In genomic region chr12:49953146-49953545, GRCh38 we compare ENCODE assay signal across 40 cellular contexts. TPM values are rescaled to one million over a fixed set of nuclear protein-coding genes. Genes with fewer than 3 reads are reported as not detected.
"Had no signal": no experiment of that assay in that cellular context is flagged by ENCODE, and none has a peak within 500 bp of the region (broad histone marks: within the 10 kb centered on the region; RNA-seq: fewer than 3 reads in every experiment).

No MANE protein-coding gene starts in this region.

- H3K27ac Mint-ChIP-seq: activated naive CD4-positive, alpha-beta T cell treated with anti-CD3 and anti-CD28 coated beads for 36 hours; activated naive CD8-positive, alpha-beta T cell treated with anti-CD3 and anti-CD28 coated beads for 36 hours; activated T-helper 1 cell treated with anti-CD3 and anti-CD28 coated beads, Interleukin-12 subunit alpha, Interleukin-12 subunit beta, Interleukin-2, Interleukin-4 antibody, amounts not matched to agents 30 ng/mL and 10 ng/mL and 1 ng/mL, durations not matched to agents 14 hours and 24 hours and 36 hours; brain; effector memory CD8-positive, alpha-beta T cell; immature natural killer cell; nephron; progenitor cell of endocrine pancreas; stimulated activated naive B cell treated with anti-CD40 and anti-IgM and Interleukin-4, amounts not matched to agents 10 μg/mL and 1 μg/mL and 100 μg/mL, for 72 hours had no signal

- H3K36me3 ChIP-seq: adrenal gland, ascending aorta, cardiac muscle cell, esophagus muscularis mucosa, heart left ventricle, left ventricle myocardium inferior, stomach, thyroid gland, upper lobe of left lung had no signal

- H3K27me3 ChIP-seq: ascending aorta, thyroid gland had no signal

- H3K9me3 ChIP-seq: adrenal gland, ascending aorta, esophagus muscularis mucosa, heart left ventricle, left ventricle myocardium inferior, stomach, thyroid gland, upper lobe of left lung had no signal

- H3K4me3 ChIP-seq: adrenal gland, ascending aorta, cardiac muscle cell, esophagus muscularis mucosa, heart left ventricle, left ventricle myocardium inferior, skin epidermis, stomach, thyroid gland, upper lobe of left lung had no signal

- H3K4me1 Mint-ChIP-seq: activated naive CD8-positive, alpha-beta T cell treated with anti-CD3 and anti-CD28 coated beads for 36 hours; brain; immature natural killer cell; nephron had no signal

- H3K4me1 ChIP-seq: ascending aorta, foreskin keratinocyte, left ventricle myocardium inferior had no signal

- H3K9me3 Mint-ChIP-seq: activated naive CD4-positive, alpha-beta T cell treated with anti-CD3 and anti-CD28 coated beads for 36 hours; activated naive CD8-positive, alpha-beta T cell treated with anti-CD3 and anti-CD28 coated beads for 36 hours; activated T-helper 1 cell treated with anti-CD3 and anti-CD28 coated beads, Interleukin-12 subunit alpha, Interleukin-12 subunit beta, Interleukin-2, Interleukin-4 antibody, amounts not matched to agents 30 ng/mL and 10 ng/mL and 1 ng/mL, durations not matched to agents 14 hours and 24 hours and 36 hours; brain; effector memory CD8-positive, alpha-beta T cell; immature natural killer cell; nephron; stimulated activated naive B cell treated with anti-CD40 and anti-IgM and Interleukin-4, amounts not matched to agents 10 μg/mL and 1 μg/mL and 100 μg/mL, for 72 hours had no signal

- DNase-seq: activated CD4-positive, alpha-beta T cell treated with anti-CD3 and anti-CD28 coated beads for 4 hours; activated CD4-positive, alpha-beta T cell treated with anti-CD3 and anti-CD28 coated beads, Interleukin-2, amount 50 U/mL, for 48 hours; activated CD8-positive, alpha-beta memory T cell treated with anti-CD3 and anti-CD28 coated beads, Interleukin-2, amount 50 U/mL, for 4 hours; activated effector memory CD4-positive, alpha-beta T cell treated with anti-CD3 and anti-CD28 coated beads, Interleukin-2, amount 50 U/mL, for 16 hours; activated naive CD4-positive, alpha-beta T cell treated with anti-CD3 and anti-CD28 coated beads for 36 hours; activated naive CD8-positive, alpha-beta T cell treated with anti-CD3 and anti-CD28 coated beads for 36 hours; activated T-cell treated with anti-CD3 and anti-CD28 coated beads, Interleukin-2, amount 50 U/mL, for 1 hour; adrenal gland; cortex of kidney; effector memory CD8-positive, alpha-beta T cell; foreskin keratinocyte; heart left ventricle; hypothalamus; immature natural killer cell; left ventricle myocardium inferior; stimulated activated naive B cell treated with anti-CD40 and anti-IgM and Interleukin-4, amounts not matched to agents 10 μg/mL and 1 μg/mL and 100 μg/mL, for 72 hours; stomach; T-helper 1 cell; thyroid gland had no signal

- H3K4me3 Mint-ChIP-seq: activated naive CD4-positive, alpha-beta T cell treated with anti-CD3 and anti-CD28 coated beads for 36 hours; activated naive CD8-positive, alpha-beta T cell treated with anti-CD3 and anti-CD28 coated beads for 36 hours; activated T-helper 1 cell treated with anti-CD3 and anti-CD28 coated beads, Interleukin-12 subunit alpha, Interleukin-12 subunit beta, Interleukin-2, Interleukin-4 antibody, amounts not matched to agents 30 ng/mL and 10 ng/mL and 1 ng/mL, durations not matched to agents 14 hours and 24 hours and 36 hours; brain; effector memory CD8-positive, alpha-beta T cell; immature natural killer cell; nephron; stimulated activated naive B cell treated with anti-CD40 and anti-IgM and Interleukin-4, amounts not matched to agents 10 μg/mL and 1 μg/mL and 100 μg/mL, for 72 hours had no signal

- FAIRE-seq: endothelial cell of umbilical vein, TTC549 had no signal

- H3K27ac ChIP-seq: adrenal gland, ascending aorta, cardiac muscle cell, esophagus muscularis mucosa, foreskin keratinocyte, heart left ventricle, left ventricle myocardium inferior, skin epidermis, stomach, thyroid gland, upper lobe of left lung, VCaP had no signal

- H3K36me3 Mint-ChIP-seq: activated naive CD8-positive, alpha-beta T cell treated with anti-CD3 and anti-CD28 coated beads for 36 hours; brain; immature natural killer cell; stimulated activated naive B cell treated with anti-CD40 and anti-IgM and Interleukin-4, amounts not matched to agents 10 μg/mL and 1 μg/mL and 100 μg/mL, for 72 hours had no signal

- ATAC-seq: effector memory CD8-positive, alpha-beta T cell; foreskin keratinocyte; heart left ventricle; sciatic nerve; stimulated activated naive B cell treated with anti-CD40 and anti-IgM and Interleukin-4, amounts not matched to agents 10 μg/mL and 1 μg/mL and 100 μg/mL, for 72 hours had no signal

RNA-seq across cellular contexts. Expression of gene AQP2, which starts 2.6 kb away (rescaled TPM):
- total RNA-seq: activated CD8-positive, alpha-beta memory T cell treated with anti-CD3 and anti-CD28 coated beads for 36 hours; activated naive CD4-positive, alpha-beta T cell treated with anti-CD3 and anti-CD28 coated beads for 36 hours; activated naive CD8-positive, alpha-beta T cell treated with anti-CD3 and anti-CD28 coated beads for 36 hours; activated T-helper 1 cell treated with anti-CD3 and anti-CD28 coated beads, Interleukin-12 subunit alpha, Interleukin-12 subunit beta, Interleukin-2, Interleukin-4 antibody, amounts not matched to agents 30 ng/mL and 10 ng/mL and 1 ng/mL, durations not matched to agents 14 hours and 24 hours and 36 hours; ascending aorta; cardiac muscle cell; cerebellum; endothelial cell of umbilical vein; esophagus muscularis mucosa; foreskin keratinocyte; heart left ventricle; kidney epithelial cell; left ventricle myocardium inferior; lung microvascular endothelial cell; mesenteric fat pad; mucosa of gallbladder; osteocyte; sciatic nerve had no signal
- polyA plus RNA-seq: cardiac muscle cell, endothelial cell of umbilical vein, foreskin keratinocyte, heart left ventricle, immature natural killer cell, stomach had no signal

RNA-seq across cellular contexts. Expression of gene AQP5, which starts 8.5 kb away (rescaled TPM):
- total RNA-seq: activated CD8-positive, alpha-beta memory T cell treated with anti-CD3 and anti-CD28 coated beads for 36 hours; activated naive CD4-positive, alpha-beta T cell treated with anti-CD3 and anti-CD28 coated beads for 36 hours; activated naive CD8-positive, alpha-beta T cell treated with anti-CD3 and anti-CD28 coated beads for 36 hours; activated T-helper 1 cell treated with anti-CD3 and anti-CD28 coated beads, Interleukin-12 subunit alpha, Interleukin-12 subunit beta, Interleukin-2, Interleukin-4 antibody, amounts not matched to agents 30 ng/mL and 10 ng/mL and 1 ng/mL, durations not matched to agents 14 hours and 24 hours and 36 hours; ascending aorta; foreskin keratinocyte; kidney epithelial cell; lung microvascular endothelial cell; mesenteric fat pad; renal cortical epithelial cell had no signal
- polyA plus RNA-seq: foreskin keratinocyte, immature natural killer cell had no signal

RNA-seq across cellular contexts. Expression of gene AQP6, which starts 19.6 kb away (rescaled TPM):
- total RNA-seq: activated CD8-positive, alpha-beta memory T cell treated with anti-CD3 and anti-CD28 coated beads for 36 hours; activated naive CD4-positive, alpha-beta T cell treated with anti-CD3 and anti-CD28 coated beads for 36 hours; activated naive CD8-positive, alpha-beta T cell treated with anti-CD3 and anti-CD28 coated beads for 36 hours; activated T-helper 1 cell treated with anti-CD3 and anti-CD28 coated beads, Interleukin-12 subunit alpha, Interleukin-12 subunit beta, Interleukin-2, Interleukin-4 antibody, amounts not matched to agents 30 ng/mL and 10 ng/mL and 1 ng/mL, durations not matched to agents 14 hours and 24 hours and 36 hours; ascending aorta; endothelial cell of umbilical vein; heart left ventricle; kidney epithelial cell; left ventricle myocardium inferior; lung microvascular endothelial cell; mesenteric fat pad; osteocyte; renal cortical epithelial cell; thyroid gland had no signal
- polyA plus RNA-seq: immature natural killer cell had no signal

RNA-seq across cellular contexts. Expression of gene FAIM2, which starts 49.4 kb away (rescaled TPM):
- total RNA-seq: endothelial cell of umbilical vein, foreskin keratinocyte, kidney epithelial cell, lung microvascular endothelial cell, progenitor cell of endocrine pancreas, renal cortical epithelial cell had no signal
- polyA plus RNA-seq: foreskin keratinocyte had no signal
